In the genomic region with DNA sequence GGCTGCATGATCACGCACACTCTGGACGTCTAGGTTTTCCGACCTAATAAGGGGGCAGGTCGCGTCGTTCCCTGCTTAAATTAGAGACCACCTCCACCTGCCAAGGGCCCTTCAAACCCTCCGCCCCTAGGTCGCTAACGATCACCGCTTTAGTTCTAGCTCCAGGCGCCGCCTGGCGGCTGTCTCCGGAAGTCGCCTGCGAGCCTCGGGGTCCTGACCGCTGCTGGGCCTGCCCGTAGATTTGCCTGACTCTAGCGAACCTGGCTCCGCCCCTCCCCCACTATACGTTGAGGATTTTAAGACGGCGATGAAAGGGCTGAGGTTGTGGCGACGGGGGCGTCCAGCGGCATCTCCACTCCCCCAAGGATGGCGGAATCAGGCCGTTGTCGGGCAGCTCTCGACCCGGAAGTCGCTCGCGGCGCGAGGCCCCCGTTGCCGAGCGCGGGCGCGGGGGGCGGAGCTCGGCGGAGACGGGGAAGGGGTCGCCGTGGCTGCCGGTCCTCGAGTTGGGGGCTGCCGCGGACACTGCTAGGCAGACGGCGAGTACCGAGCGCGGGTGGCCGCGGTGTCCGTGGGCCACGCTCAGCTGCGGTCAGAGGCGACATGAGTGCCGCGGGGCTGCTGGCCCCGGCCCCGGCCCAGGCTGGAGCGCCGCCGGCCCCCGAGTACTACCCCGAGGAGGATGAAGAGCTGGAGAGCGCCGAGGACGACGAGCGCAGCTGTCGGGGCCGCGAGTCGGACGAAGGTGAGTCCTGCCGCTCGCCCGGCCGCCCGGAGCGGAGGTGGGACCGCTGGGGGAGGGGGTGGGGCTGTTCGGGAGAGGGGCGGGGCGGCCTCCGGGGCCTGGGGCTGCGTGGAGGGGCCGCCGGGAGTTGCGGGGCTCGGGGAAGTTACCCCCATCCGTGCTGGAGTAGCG, we compare ENCODE assay signal across 1 cellular context.
A peak's percentile ranks its signal among the peaks of the same experiment; 100 is the strongest.
TF ChIP-seq lines count a peak whose summit lies in the region.

A gene with protein sequence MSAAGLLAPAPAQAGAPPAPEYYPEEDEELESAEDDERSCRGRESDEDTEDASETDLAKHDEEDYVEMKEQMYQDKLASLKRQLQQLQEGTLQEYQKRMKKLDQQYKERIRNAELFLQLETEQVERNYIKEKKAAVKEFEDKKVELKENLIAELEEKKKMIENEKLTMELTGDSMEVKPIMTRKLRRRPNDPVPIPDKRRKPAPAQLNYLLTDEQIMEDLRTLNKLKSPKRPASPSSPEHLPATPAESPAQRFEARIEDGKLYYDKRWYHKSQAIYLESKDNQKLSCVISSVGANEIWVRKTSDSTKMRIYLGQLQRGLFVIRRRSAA (plus strand): TSS at position 467 of the 916 bp plus-strand sequence. CDS start 137 bp downstream, at position 604.

TF ChIP-seq in liver, 16 proteins besides CTCF, POLR2A, EP300 and RAD21 (continued from another document):
- TF ChIP-seq, protein P1, sequence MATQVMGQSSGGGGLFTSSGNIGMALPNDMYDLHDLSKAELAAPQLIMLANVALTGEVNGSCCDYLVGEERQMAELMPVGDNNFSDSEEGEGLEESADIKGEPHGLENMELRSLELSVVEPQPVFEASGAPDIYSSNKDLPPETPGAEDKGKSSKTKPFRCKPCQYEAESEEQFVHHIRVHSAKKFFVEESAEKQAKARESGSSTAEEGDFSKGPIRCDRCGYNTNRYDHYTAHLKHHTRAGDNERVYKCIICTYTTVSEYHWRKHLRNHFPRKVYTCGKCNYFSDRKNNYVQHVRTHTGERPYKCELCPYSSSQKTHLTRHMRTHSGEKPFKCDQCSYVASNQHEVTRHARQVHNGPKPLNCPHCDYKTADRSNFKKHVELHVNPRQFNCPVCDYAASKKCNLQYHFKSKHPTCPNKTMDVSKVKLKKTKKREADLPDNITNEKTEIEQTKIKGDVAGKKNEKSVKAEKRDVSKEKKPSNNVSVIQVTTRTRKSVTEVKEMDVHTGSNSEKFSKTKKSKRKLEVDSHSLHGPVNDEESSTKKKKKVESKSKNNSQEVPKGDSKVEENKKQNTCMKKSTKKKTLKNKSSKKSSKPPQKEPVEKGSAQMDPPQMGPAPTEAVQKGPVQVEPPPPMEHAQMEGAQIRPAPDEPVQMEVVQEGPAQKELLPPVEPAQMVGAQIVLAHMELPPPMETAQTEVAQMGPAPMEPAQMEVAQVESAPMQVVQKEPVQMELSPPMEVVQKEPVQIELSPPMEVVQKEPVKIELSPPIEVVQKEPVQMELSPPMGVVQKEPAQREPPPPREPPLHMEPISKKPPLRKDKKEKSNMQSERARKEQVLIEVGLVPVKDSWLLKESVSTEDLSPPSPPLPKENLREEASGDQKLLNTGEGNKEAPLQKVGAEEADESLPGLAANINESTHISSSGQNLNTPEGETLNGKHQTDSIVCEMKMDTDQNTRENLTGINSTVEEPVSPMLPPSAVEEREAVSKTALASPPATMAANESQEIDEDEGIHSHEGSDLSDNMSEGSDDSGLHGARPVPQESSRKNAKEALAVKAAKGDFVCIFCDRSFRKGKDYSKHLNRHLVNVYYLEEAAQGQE (IDR thresholded peaks at IDR 0.05), result peak; percentile 21
- no peak for TF ChIP-seq FOXA2 (IDR thresholded peaks at IDR 0.05)
- TF ChIP-seq, protein P2, sequence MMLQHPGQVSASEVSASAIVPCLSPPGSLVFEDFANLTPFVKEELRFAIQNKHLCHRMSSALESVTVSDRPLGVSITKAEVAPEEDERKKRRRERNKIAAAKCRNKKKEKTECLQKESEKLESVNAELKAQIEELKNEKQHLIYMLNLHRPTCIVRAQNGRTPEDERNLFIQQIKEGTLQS (IDR thresholded peaks at IDR 0.05), result no peak
- TF ChIP-seq TAF1 (conservative IDR thresholded peaks at IDR 0.05), result no peak
